In genomic region chr5:56814361-56814962, GRCh38 we compare ENCODE assay signal across 1 cellular context.
TF ChIP-seq lines count a peak whose summit lies in the region.

No MANE protein-coding gene starts in this region.

TF ChIP-seq in HepG2, 621 proteins besides CTCF, POLR2A, EP300 and RAD21 (continued from another document and continues in another):
- TF ChIP-seq CSRNP1 (CRISPR knock-in tag; IDR thresholded peaks at IDR 0.05) (0 out of 2 replicates have a peak, but pooled peaks have one; percentile 43), MTA1 (CRISPR knock-in tag; IDR thresholded peaks at IDR 0.05; ENCODE audit: borderline replicate concordance) (no peak), ZFAT (CRISPR knock-in tag; conservative IDR thresholded peaks at IDR 0.05) (no peak), PRPF4 (IDR thresholded peaks at IDR 0.05; ENCODE audit: low read depth, low read length, poor library complexity, severe bottlenecking) (no peak), ZNF510 (CRISPR knock-in tag; IDR thresholded peaks at IDR 0.05; ENCODE audit: low read depth) (no peak), NONO (IDR thresholded peaks at IDR 0.05) (no peak), NONO (CRISPR knock-in tag; conservative IDR thresholded peaks at IDR 0.05) (no peak), ZNF12 (CRISPR knock-in tag; IDR thresholded peaks at IDR 0.05) (no peak), MTERF4 (CRISPR knock-in tag; IDR thresholded peaks at IDR 0.05) (no peak), GATAD2A (CRISPR knock-in tag; IDR thresholded peaks at IDR 0.05) (no peak), ZNF263 (CRISPR knock-in tag; IDR thresholded peaks at IDR 0.05) (peak; percentile 52), ZNF142 (CRISPR knock-in tag; IDR thresholded peaks at IDR 0.05) (no peak), ZNF7 (CRISPR knock-in tag; IDR thresholded peaks at IDR 0.05) (no peak), MIXL1 (CRISPR knock-in tag; IDR thresholded peaks at IDR 0.05) (no peak), ZBTB1 (CRISPR knock-in tag; IDR thresholded peaks at IDR 0.05; ENCODE audit: borderline replicate concordance) (no peak), ZNF34 (CRISPR knock-in tag; IDR thresholded peaks at IDR 0.05; ENCODE audit: borderline replicate concordance) (no peak), GATA4 (IDR thresholded peaks at IDR 0.05; ENCODE audit: borderline replicate concordance, low read depth) (no peak), ZNF577 (CRISPR knock-in tag; IDR thresholded peaks at IDR 0.05; ENCODE audit: borderline replicate concordance, low read depth) (no peak), TFAP4 (IDR thresholded peaks at IDR 0.05; ENCODE audit: borderline replicate concordance, low read depth) (no peak), KDM5A (IDR thresholded peaks at IDR 0.05; ENCODE audit: borderline replicate concordance, low read length) (0 out of 2 replicates have a peak, but pooled peaks have one; percentile 29), CEBPB (IDR thresholded peaks at IDR 0.05; ENCODE audit: borderline replicate concordance, low read depth, low read length) (no peak), ARNT (IDR thresholded peaks at IDR 0.05) (no peak), TCF7L2 (IDR thresholded peaks at IDR 0.05; ENCODE audit: low read depth, low read length) (no peak), ZNF329 (CRISPR knock-in tag; IDR thresholded peaks at IDR 0.05; ENCODE audit: low read depth) (no peak), CEBPG (CRISPR knock-in tag; IDR thresholded peaks at IDR 0.05) (no peak), ZFY (CRISPR knock-in tag; IDR thresholded peaks at IDR 0.05) (no peak), DDIT3 (CRISPR knock-in tag; IDR thresholded peaks at IDR 0.05) (no peak), MXD4 (CRISPR knock-in tag; IDR thresholded peaks at IDR 0.05) (no peak), ZBTB4 (CRISPR knock-in tag; IDR thresholded peaks at IDR 0.05; ENCODE audit: borderline replicate concordance) (no peak), ZNF747 (CRISPR knock-in tag; IDR thresholded peaks at IDR 0.05; ENCODE audit: borderline replicate concordance) (no peak), ZNF354B (CRISPR knock-in tag; IDR thresholded peaks at IDR 0.05) (no peak), ZXDC (CRISPR knock-in tag; IDR thresholded peaks at IDR 0.05) (no peak), NCOA1 (CRISPR knock-in tag; IDR thresholded peaks at IDR 0.05) (no peak), SP4 (CRISPR knock-in tag; IDR thresholded peaks at IDR 0.05) (no peak), ZNF770 (CRISPR knock-in tag; IDR thresholded peaks at IDR 0.05) (no peak), FLYWCH1 (CRISPR knock-in tag; IDR thresholded peaks at IDR 0.05) (no peak), ZNF75D (CRISPR knock-in tag; IDR thresholded peaks at IDR 0.05; ENCODE audit: borderline replicate concordance) (no peak), TFDP2 (CRISPR knock-in tag; IDR thresholded peaks at IDR 0.05) (no peak), ZNF740 (CRISPR knock-in tag; IDR thresholded peaks at IDR 0.05) (no peak), SIN3B (IDR thresholded peaks at IDR 0.05; ENCODE audit: low read length) (no peak)
